In genomic region chr7:91025906-91026390, GRCh38 we compare ENCODE assay signal across 1 cellular context.
TF ChIP-seq lines count a peak whose summit lies in the region.

No MANE protein-coding gene starts in this region.

TF ChIP-seq in WTC11, 78 proteins besides CTCF, POLR2A, EP300 and RAD21 (continued from another document):
- TF ChIP-seq, protein P1, sequence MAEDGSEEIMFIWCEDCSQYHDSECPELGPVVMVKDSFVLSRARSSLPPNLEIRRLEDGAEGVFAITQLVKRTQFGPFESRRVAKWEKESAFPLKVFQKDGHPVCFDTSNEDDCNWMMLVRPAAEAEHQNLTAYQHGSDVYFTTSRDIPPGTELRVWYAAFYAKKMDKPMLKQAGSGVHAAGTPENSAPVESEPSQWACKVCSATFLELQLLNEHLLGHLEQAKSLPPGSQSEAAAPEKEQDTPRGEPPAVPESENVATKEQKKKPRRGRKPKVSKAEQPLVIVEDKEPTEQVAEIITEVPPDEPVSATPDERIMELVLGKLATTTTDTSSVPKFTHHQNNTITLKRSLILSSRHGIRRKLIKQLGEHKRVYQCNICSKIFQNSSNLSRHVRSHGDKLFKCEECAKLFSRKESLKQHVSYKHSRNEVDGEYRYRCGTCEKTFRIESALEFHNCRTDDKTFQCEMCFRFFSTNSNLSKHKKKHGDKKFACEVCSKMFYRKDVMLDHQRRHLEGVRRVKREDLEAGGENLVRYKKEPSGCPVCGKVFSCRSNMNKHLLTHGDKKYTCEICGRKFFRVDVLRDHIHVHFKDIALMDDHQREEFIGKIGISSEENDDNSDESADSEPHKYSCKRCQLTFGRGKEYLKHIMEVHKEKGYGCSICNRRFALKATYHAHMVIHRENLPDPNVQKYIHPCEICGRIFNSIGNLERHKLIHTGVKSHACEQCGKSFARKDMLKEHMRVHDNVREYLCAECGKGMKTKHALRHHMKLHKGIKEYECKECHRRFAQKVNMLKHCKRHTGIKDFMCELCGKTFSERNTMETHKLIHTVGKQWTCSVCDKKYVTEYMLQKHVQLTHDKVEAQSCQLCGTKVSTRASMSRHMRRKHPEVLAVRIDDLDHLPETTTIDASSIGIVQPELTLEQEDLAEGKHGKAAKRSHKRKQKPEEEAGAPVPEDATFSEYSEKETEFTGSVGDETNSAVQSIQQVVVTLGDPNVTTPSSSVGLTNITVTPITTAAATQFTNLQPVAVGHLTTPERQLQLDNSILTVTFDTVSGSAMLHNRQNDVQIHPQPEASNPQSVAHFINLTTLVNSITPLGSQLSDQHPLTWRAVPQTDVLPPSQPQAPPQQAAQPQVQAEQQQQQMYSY (CRISPR knock-in tag; IDR thresholded peaks at IDR 0.05), result no peak
- TF ChIP-seq NR2C2 (CRISPR knock-in tag; IDR thresholded peaks at IDR 0.05), result no peak
- TF ChIP-seq, protein P2, sequence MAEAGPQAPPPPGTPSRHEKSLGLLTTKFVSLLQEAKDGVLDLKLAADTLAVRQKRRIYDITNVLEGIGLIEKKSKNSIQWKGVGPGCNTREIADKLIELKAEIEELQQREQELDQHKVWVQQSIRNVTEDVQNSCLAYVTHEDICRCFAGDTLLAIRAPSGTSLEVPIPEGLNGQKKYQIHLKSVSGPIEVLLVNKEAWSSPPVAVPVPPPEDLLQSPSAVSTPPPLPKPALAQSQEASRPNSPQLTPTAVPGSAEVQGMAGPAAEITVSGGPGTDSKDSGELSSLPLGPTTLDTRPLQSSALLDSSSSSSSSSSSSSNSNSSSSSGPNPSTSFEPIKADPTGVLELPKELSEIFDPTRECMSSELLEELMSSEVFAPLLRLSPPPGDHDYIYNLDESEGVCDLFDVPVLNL (CRISPR knock-in tag; IDR thresholded peaks at IDR 0.05; ENCODE audit: borderline replicate concordance, low read depth), result no peak
- no peak for TF ChIP-seq HMGA2 (CRISPR knock-in tag; IDR thresholded peaks at IDR 0.05)
- TF ChIP-seq, protein P3, sequence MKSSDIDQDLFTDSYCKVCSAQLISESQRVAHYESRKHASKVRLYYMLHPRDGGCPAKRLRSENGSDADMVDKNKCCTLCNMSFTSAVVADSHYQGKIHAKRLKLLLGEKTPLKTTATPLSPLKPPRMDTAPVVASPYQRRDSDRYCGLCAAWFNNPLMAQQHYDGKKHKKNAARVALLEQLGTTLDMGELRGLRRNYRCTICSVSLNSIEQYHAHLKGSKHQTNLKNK (CRISPR knock-in tag; IDR thresholded peaks at IDR 0.05), result no peak
- no peak for TF ChIP-seq FOXP4 (CRISPR knock-in tag; IDR thresholded peaks at IDR 0.05)
- no peak for TF ChIP-seq AFF4 (CRISPR knock-in tag; IDR thresholded peaks at IDR 0.05; ENCODE audit: borderline replicate concordance)
- TF ChIP-seq NFE2L1 (CRISPR knock-in tag; IDR thresholded peaks at IDR 0.05), result no peak
